ENCODE assay signal across 2 cellular contexts in the genomic region with DNA sequence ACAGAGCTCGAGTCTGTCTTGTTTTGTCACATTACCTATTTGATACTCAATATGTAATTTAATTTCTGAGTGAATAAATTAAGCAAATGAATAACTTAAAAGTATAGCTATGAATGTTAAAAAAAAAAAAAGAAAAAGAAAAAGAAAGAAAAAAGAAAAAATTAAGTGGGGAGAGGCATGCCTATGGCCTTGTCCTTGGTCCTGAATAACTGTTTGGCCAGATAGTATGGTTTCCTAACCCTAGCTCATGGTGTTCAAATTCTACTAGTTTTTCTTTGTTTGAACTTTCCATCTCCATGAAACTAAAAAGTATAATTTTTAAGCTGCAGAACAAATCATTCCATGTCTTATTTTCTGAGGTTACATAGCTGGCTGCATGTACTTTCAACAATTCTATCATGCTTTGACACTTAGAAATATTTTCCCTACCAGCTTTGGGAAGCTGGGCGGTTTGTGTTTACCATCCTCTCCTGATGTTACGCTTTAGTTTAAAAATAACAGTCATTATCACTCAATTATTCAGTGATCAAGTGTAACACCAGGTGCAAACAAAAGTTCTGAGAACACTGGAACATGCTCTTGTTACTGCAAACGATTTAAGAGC.
A peak's percentile ranks its signal among the peaks of the same experiment; 100 is the strongest.
TF ChIP-seq lines count a peak whose summit lies in the region.

No MANE protein-coding gene starts in this region.

TF ChIP-seq in HepG2, 621 proteins besides CTCF, POLR2A, EP300 and RAD21 (continued from another document):
- TF ChIP-seq EHMT2 (IDR thresholded peaks at IDR 0.05; ENCODE audit: borderline replicate concordance, low read depth, low read length) (peak; percentile 88), RBM22 (optimal IDR thresholded peaks at IDR 0.05; ENCODE audit: low read length) (peak; percentile 64), NBN (conservative IDR thresholded peaks at IDR 0.05) (no peak), MIER2 (CRISPR knock-in tag; IDR thresholded peaks at IDR 0.05) (peak; percentile 93)
- TF ChIP-seq, protein P1, sequence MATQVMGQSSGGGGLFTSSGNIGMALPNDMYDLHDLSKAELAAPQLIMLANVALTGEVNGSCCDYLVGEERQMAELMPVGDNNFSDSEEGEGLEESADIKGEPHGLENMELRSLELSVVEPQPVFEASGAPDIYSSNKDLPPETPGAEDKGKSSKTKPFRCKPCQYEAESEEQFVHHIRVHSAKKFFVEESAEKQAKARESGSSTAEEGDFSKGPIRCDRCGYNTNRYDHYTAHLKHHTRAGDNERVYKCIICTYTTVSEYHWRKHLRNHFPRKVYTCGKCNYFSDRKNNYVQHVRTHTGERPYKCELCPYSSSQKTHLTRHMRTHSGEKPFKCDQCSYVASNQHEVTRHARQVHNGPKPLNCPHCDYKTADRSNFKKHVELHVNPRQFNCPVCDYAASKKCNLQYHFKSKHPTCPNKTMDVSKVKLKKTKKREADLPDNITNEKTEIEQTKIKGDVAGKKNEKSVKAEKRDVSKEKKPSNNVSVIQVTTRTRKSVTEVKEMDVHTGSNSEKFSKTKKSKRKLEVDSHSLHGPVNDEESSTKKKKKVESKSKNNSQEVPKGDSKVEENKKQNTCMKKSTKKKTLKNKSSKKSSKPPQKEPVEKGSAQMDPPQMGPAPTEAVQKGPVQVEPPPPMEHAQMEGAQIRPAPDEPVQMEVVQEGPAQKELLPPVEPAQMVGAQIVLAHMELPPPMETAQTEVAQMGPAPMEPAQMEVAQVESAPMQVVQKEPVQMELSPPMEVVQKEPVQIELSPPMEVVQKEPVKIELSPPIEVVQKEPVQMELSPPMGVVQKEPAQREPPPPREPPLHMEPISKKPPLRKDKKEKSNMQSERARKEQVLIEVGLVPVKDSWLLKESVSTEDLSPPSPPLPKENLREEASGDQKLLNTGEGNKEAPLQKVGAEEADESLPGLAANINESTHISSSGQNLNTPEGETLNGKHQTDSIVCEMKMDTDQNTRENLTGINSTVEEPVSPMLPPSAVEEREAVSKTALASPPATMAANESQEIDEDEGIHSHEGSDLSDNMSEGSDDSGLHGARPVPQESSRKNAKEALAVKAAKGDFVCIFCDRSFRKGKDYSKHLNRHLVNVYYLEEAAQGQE (IDR thresholded peaks at IDR 0.05; ENCODE audit: borderline replicate concordance in 1 of 2, low read depth in 1 of 2, low read length in 2 of 2): peak; percentile 47 to 94

TF ChIP-seq in PFSK-1, 5 proteins besides CTCF, POLR2A, EP300 and RAD21 (continued from another document):
- TF ChIP-seq, protein P1 (IDR thresholded peaks at IDR 0.05; ENCODE audit: insufficient read depth in 1 of 2, low read depth in 2 of 2, low read length in 2 of 2): peak; percentile 77 to 89; a peak in 3 of 4 replicates
- TF ChIP-seq FOXP2 (optimal IDR thresholded peaks at IDR 0.05; ENCODE audit: borderline replicate concordance, extremely low read depth, extremely low read length, insufficient read depth): no peak
- no peak for TF ChIP-seq POLR2AphosphoS5 (IDR thresholded peaks at IDR 0.05; ENCODE audit: low read depth, low read length)
